Comparison of ENCODE assay signal across 9 cellular contexts in the genomic region with DNA sequence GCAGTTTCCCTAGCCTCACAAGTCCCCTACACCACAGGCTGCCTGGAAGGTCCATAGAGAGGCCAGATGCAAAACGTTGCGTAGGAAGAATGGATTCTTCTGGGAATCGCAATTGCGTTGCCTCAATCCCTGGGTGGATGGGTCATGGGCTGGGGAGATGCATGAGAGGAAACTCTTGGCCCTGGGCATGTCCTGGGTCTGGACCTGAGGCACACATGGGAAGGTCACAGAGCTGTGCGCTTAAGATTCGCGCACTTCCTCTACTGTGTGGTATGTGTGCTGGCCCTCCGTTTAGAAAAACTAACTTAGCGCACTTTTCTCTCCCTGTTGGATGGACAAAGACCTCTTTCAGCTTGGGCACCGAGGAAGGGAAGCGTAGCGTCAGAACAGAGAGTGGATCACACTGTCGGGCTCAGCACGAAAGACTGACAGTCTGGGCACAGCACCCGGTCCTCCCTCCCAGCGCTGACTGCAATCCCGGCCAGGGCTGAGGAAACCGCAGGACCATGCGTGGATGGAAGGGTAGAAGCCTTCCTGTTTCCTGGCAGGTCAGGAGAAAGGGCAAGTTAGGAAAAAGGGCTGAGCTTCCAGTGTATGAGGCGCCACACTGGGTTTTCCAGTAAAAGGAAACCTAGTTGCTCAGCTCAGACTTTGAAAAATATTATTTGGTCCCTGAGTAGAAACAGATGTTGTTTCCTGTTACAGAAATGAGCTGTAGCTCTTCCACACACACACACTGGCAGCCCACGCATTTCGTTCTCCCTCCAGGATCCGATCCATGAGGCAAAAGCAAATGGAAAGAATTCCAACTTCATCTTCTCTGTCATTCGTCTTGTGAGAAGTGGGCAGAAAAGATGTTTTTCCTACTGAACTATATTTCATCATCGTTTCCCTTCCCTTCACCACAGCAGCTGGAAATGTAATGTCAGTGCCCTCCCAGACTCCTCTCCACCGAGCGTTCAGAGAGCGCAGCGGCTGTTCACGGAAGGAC.
DNase-seq lines count a peak whose midpoint lies in the region; ATAC-seq and TF ChIP-seq lines count a peak whose summit lies in the region.
"Had no signal": no experiment of that assay in that cellular context is flagged by ENCODE, and none has a peak within 500 bp of the region (broad histone marks: within the 10 kb centered on the region; RNA-seq: fewer than 3 reads in every experiment).

No MANE protein-coding gene starts in this region.

- H3K27ac ChIP-seq in BLaER1 treated with 17β-estradiol and CSF1 and Interleukin-3, amounts not matched to agents 10 nM and 100 nM, result no peak overlapping the region
- peak overlapping the region; percentile 7 to 90 (median 76) for H3K27ac ChIP-seq in heart left ventricle

- no peaks in the 10 kb centered on the region for H3K27me3 ChIP-seq in BLaER1 treated with 17β-estradiol and CSF1 and Interleukin-3, amounts not matched to agents 10 nM and 100 nM
- H3K27me3 ChIP-seq in heart left ventricle, result peaks cover 0 to 42% (median 5%) of the 10 kb centered on the region in 9 donors

- H3K36me3 ChIP-seq in BLaER1 treated with 17β-estradiol and CSF1 and Interleukin-3, amounts not matched to agents 10 nM and 100 nM, result no peaks in the 10 kb centered on the region
- no peaks in the 10 kb centered on the region for H3K36me3 ChIP-seq in heart left ventricle

- H3K27me3 Mint-ChIP-seq in activated T-helper 1 cell treated with anti-CD3 and anti-CD28 coated beads, Interleukin-12 subunit alpha, Interleukin-12 subunit beta, Interleukin-2, Interleukin-4 antibody, amounts not matched to agents 30 ng/mL and 10 ng/mL and 1 ng/mL, durations not matched to agents 14 hours and 24 hours and 36 hours (ENCODE audit: insufficient read depth), result peaks cover 30% of the 10 kb centered on the region

- H3K9me3 Mint-ChIP-seq in activated T-helper 1 cell treated with anti-CD3 and anti-CD28 coated beads, Interleukin-12 subunit alpha, Interleukin-12 subunit beta, Interleukin-2, Interleukin-4 antibody, amounts not matched to agents 30 ng/mL and 10 ng/mL and 1 ng/mL, durations not matched to agents 14 hours and 24 hours and 36 hours, result no peaks in the 10 kb centered on the region

- 32 to 58% (median 46%) methylated on average over 26 to 30 of the region's 30 CpGs for WGBS in heart left ventricle, 4 donors

- ATAC-seq in heart left ventricle (peak; percentile 63 to 86 (median 81)), HG02840 (IDR thresholded peaks at IDR 0.05; ENCODE audit: low FRiP score, unreplicated experiment) (no peak)

- no peak overlapping the region for H3K9ac ChIP-seq in BLaER1 treated with 17β-estradiol and CSF1 and Interleukin-3, amounts not matched to agents 10 nM and 100 nM

- H4K20me1 ChIP-seq in BLaER1 treated with 17β-estradiol and CSF1 and Interleukin-3, amounts not matched to agents 10 nM and 100 nM, result no peaks in the 10 kb centered on the region

- TF ChIP-seq POLR2A in heart left ventricle (IDR thresholded peaks at IDR 0.05), result no peak

- no peak for DNase-seq in activated T-helper 1 cell treated with anti-CD3 and anti-CD28 coated beads, Interleukin-12 subunit alpha, Interleukin-12 subunit beta, Interleukin-2, Interleukin-4 antibody, amounts not matched to agents 30 ng/mL and 10 ng/mL and 1 ng/mL, durations not matched to agents 14 hours and 24 hours and 36 hours (ENCODE audit: low spot score)
- DNase-seq in heart left ventricle (peak in 4 of 5 donors; percentile 57 to 71 (median 64)), posterior vena cava (ENCODE audit: low spot score) (peak; percentile 90), HuH-7.5 (ENCODE audit: low spot score) (no peak), CD1c-positive myeloid dendritic cell (ENCODE audit: extremely low spot score) (no peak), ACHN (no peak)
- DNase-seq: GF-D8 had no signal

- no peak for TF ChIP-seq CTCF in heart left ventricle (IDR thresholded peaks at IDR 0.05)

- peak overlapping the region; percentile 1 to 54 (median 35); a peak in 18 of 22 replicates for H3K4me2 ChIP-seq in BLaER1 treated with 17β-estradiol and CSF1 and Interleukin-3, amounts not matched to agents 10 nM and 100 nM

- H3K4me3 Mint-ChIP-seq in activated T-helper 1 cell treated with anti-CD3 and anti-CD28 coated beads, Interleukin-12 subunit alpha, Interleukin-12 subunit beta, Interleukin-2, Interleukin-4 antibody, amounts not matched to agents 30 ng/mL and 10 ng/mL and 1 ng/mL, durations not matched to agents 14 hours and 24 hours and 36 hours, result peak overlapping the region; percentile 24

- no peak overlapping the region for H3K4me3 ChIP-seq in BLaER1 treated with 17β-estradiol and CSF1 and Interleukin-3, amounts not matched to agents 10 nM and 100 nM
- H3K4me3 ChIP-seq in heart left ventricle, result peak overlapping the region in 10 of 12 donors; percentile 3 to 42 (median 31)

- in situ Hi-C loops in ACHN (cut with HindIII; ENCODE audit: low pct_ligation_motif_present, low pct_unique_long_range_greater_than_20kb, low sequenced_read_pairs), result no loop called here

- H3K4me1 Mint-ChIP-seq in activated T-helper 1 cell treated with anti-CD3 and anti-CD28 coated beads, Interleukin-12 subunit alpha, Interleukin-12 subunit beta, Interleukin-2, Interleukin-4 antibody, amounts not matched to agents 30 ng/mL and 10 ng/mL and 1 ng/mL, durations not matched to agents 14 hours and 24 hours and 36 hours (ENCODE audit: low read depth), result peaks cover 10% of the 10 kb centered on the region

- intact Hi-C loops in activated T-helper 1 cell treated with anti-CD3 and anti-CD28 coated beads, Interleukin-12 subunit alpha, Interleukin-12 subunit beta, Interleukin-2, Interleukin-4 antibody, amounts not matched to agents 30 ng/mL and 10 ng/mL and 1 ng/mL, durations not matched to agents 14 hours and 24 hours and 36 hours (cut with micrococcal nuclease), result no loop called here
- intact Hi-C loops in heart left ventricle (cut with DNase I), result no loop called here
- intact Hi-C loops in posterior vena cava (cut with DNase I), result no loop called here

- no peak overlapping the region for H3K27ac Mint-ChIP-seq in activated T-helper 1 cell treated with anti-CD3 and anti-CD28 coated beads, Interleukin-12 subunit alpha, Interleukin-12 subunit beta, Interleukin-2, Interleukin-4 antibody, amounts not matched to agents 30 ng/mL and 10 ng/mL and 1 ng/mL, durations not matched to agents 14 hours and 24 hours and 36 hours

- H3K36me3 Mint-ChIP-seq in activated T-helper 1 cell treated with anti-CD3 and anti-CD28 coated beads, Interleukin-12 subunit alpha, Interleukin-12 subunit beta, Interleukin-2, Interleukin-4 antibody, amounts not matched to agents 30 ng/mL and 10 ng/mL and 1 ng/mL, durations not matched to agents 14 hours and 24 hours and 36 hours (ENCODE audit: low read depth), result peaks cover 2% of the 10 kb centered on the region

- H3K4me1 ChIP-seq in BLaER1 treated with 17β-estradiol and CSF1 and Interleukin-3, amounts not matched to agents 10 nM and 100 nM, result peaks cover 0 to 24% (median 6%) of the 10 kb centered on the region in 10 experiments; a peak in 12 of 20 replicates
- H3K4me1 ChIP-seq in heart left ventricle, result peaks cover 0 to 11% (median 0%) of the 10 kb centered on the region in 12 donors

- peaks cover 7 to 8% (median 7%) of the 10 kb centered on the region in 11 experiments; a peak in 21 of 22 replicates for H3K9me3 ChIP-seq in BLaER1 treated with 17β-estradiol and CSF1 and Interleukin-3, amounts not matched to agents 10 nM and 100 nM (replicated peaks in 1 of 11)
- H3K9me3 ChIP-seq in heart left ventricle, result no peaks in the 10 kb centered on the region

Comparison
In these comparisons a context has a peak if more than half of its experiments do, and no peak if none do; other contexts are left out.
1. H3K27ac ChIP-seq: peak in heart left ventricle (12 of 12); none in BLaER1 treated with 17β-estradiol and CSF1 and Interleukin-3, amounts not matched to agents 10 nM and 100 nM (0 of 11).
2. H3K4me3 ChIP-seq: peak in heart left ventricle (10 of 12); none in BLaER1 treated with 17β-estradiol and CSF1 and Interleukin-3, amounts not matched to agents 10 nM and 100 nM (0 of 10).
3. DNase-seq: peak in heart left ventricle (4 of 5) and posterior vena cava (single experiment); none in activated T-helper 1 cell treated with anti-CD3 and anti-CD28 coated beads, Interleukin-12 subunit alpha, Interleukin-12 subunit beta, Interleukin-2, Interleukin-4 antibody, amounts not matched to agents 30 ng/mL and 10 ng/mL and 1 ng/mL, durations not matched to agents 14 hours and 24 hours and 36 hours (single experiment), HuH-7.5 (single experiment), CD1c-positive myeloid dendritic cell (single experiment) and ACHN (single experiment).